Comparison of ENCODE assay signal across 8 cellular contexts in the genomic region with DNA sequence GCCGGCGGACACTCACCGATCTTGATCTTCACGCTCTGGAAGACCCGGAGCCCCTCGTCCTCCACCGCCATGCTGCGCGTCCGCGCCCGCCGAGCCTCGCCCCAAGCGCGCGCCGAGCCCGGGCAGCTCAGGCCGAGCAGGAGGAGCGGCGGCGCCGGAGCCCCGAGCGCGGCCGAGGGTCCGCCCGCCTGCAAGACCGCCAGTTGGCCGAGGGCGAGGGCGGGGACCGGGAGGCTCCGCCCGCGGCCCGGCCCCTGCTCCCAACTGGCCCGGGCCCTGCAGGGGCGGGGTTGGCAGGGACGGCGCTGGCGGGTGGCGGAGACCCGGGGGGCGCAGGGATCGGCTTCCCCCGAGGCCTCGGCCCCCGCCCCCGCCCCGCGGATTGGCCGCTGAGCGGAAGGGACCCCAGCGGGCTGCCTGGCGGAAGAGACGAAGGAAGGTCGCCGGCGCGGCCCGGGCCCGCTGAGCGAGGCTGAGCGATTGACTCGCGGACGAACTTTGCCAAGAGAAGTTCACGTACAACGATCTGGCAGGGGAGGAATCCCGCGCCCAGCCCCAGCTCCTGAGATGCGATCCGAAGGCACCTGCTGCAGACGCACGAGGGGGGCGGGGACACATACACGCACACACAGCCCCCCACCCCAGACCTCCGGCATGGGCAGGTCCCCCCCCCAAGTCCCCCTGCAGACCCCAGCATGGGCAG. TPM values are rescaled to one million over a fixed set of nuclear protein-coding genes. Genes with fewer than 3 reads are reported as not detected.
DNase-seq lines count a peak whose midpoint lies in the region; ATAC-seq and TF ChIP-seq lines count a peak whose summit lies in the region.

A gene with protein sequence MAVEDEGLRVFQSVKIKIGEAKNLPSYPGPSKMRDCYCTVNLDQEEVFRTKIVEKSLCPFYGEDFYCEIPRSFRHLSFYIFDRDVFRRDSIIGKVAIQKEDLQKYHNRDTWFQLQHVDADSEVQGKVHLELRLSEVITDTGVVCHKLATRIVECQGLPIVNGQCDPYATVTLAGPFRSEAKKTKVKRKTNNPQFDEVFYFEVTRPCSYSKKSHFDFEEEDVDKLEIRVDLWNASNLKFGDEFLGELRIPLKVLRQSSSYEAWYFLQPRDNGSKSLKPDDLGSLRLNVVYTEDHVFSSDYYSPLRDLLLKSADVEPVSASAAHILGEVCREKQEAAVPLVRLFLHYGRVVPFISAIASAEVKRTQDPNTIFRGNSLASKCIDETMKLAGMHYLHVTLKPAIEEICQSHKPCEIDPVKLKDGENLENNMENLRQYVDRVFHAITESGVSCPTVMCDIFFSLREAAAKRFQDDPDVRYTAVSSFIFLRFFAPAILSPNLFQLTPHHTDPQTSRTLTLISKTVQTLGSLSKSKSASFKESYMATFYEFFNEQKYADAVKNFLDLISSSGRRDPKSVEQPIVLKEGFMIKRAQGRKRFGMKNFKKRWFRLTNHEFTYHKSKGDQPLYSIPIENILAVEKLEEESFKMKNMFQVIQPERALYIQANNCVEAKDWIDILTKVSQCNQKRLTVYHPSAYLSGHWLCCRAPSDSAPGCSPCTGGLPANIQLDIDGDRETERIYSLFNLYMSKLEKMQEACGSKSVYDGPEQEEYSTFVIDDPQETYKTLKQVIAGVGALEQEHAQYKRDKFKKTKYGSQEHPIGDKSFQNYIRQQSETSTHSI (minus strand): TSS at position 205 of the 703 bp plus-strand sequence. CDS start 134 bp downstream, at position 71.

- H3K9me3 Mint-ChIP-seq in activated naive CD8-positive, alpha-beta T cell treated with anti-CD3 and anti-CD28 coated beads for 36 hours: no peaks in the 10 kb centered on the region
- peaks cover under 1% of the 10 kb centered on the region for H3K9me3 Mint-ChIP-seq in neural crest cell

- peaks cover 38% of the 10 kb centered on the region for H3K4me1 Mint-ChIP-seq in activated naive CD8-positive, alpha-beta T cell treated with anti-CD3 and anti-CD28 coated beads for 36 hours
- peaks cover 59% of the 10 kb centered on the region for H3K4me1 Mint-ChIP-seq in neural crest cell

- H3K27me3 Mint-ChIP-seq in activated naive CD8-positive, alpha-beta T cell treated with anti-CD3 and anti-CD28 coated beads for 36 hours: no peaks in the 10 kb centered on the region
- H3K27me3 Mint-ChIP-seq in neural crest cell (ENCODE audit: low read depth): no peaks in the 10 kb centered on the region

- H3K27ac Mint-ChIP-seq in activated naive CD8-positive, alpha-beta T cell treated with anti-CD3 and anti-CD28 coated beads for 36 hours: peak within 1 kb of the TSS; percentile 97
- H3K27ac Mint-ChIP-seq in neural crest cell (ENCODE audit: unreplicated experiment): peak within 1 kb of the TSS; percentile 95

- ATAC-seq in GM21360 (IDR thresholded peaks at IDR 0.05; ENCODE audit: unreplicated experiment) (peak; percentile 55), aorta (ENCODE audit: low FRiP score) (peak; percentile 90)

- H3K4me3 ChIP-seq in HL-60 (replicated peaks; ENCODE audit: insufficient read depth, low read length): peak within 1 kb of the TSS; percentile 62
- peak within 1 kb of the TSS; percentile 45 to 79 for H3K4me3 ChIP-seq in aorta (ENCODE audit: low read length in 2 of 2)

- peak within 1 kb of the TSS; percentile 93 for H3K4me3 Mint-ChIP-seq in activated naive CD8-positive, alpha-beta T cell treated with anti-CD3 and anti-CD28 coated beads for 36 hours
- H3K4me3 Mint-ChIP-seq in neural crest cell: peak within 1 kb of the TSS; percentile 97

- no peak for TF ChIP-seq CTCF in HL-60 (IDR thresholded peaks at IDR 0.05; ENCODE audit: insufficient read depth, low read length)
- TF ChIP-seq CTCF in RWPE1 (conservative IDR thresholded peaks at IDR 0.05; ENCODE audit: low read depth): no peak
- TF ChIP-seq CTCF in neural crest cell (conservative IDR thresholded peaks at IDR 0.05): no peak

- 0% methylated on average over 71 to 81 of the region's 81 CpGs for WGBS in aorta, 2 donors

- peaks cover 13% of the 10 kb centered on the region for H3K36me3 Mint-ChIP-seq in activated naive CD8-positive, alpha-beta T cell treated with anti-CD3 and anti-CD28 coated beads for 36 hours
- H3K36me3 Mint-ChIP-seq in neural crest cell (ENCODE audit: low read depth): no peaks in the 10 kb centered on the region

- POLR2A ChIA-PET in RWPE1 (lab: Yijun Ruan, JAX; ENCODE audit: low non-redundant PET): no interaction called here

- H3K27ac ChIP-seq in HL-60 (replicated peaks): peak within 1 kb of the TSS; percentile 78
- peak within 1 kb of the TSS; percentile 87 for H3K27ac ChIP-seq in RWPE1
- H3K27ac ChIP-seq in aorta (ENCODE audit: low read depth in 1 of 2, low read length in 2 of 2): peak within 1 kb of the TSS in 1 of 2 donors; percentile 38

- no peaks in the 10 kb centered on the region for H3K36me3 ChIP-seq in aorta (ENCODE audit: control insufficient read depth in 1 of 2, insufficient read depth in 2 of 2, low read length in 1 of 2)

- H3K9me3 ChIP-seq in aorta (ENCODE audit: control insufficient read depth, low read length): no peaks in the 10 kb centered on the region

- H3K4me1 ChIP-seq in aorta (ENCODE audit: control insufficient read depth in 1 of 2, insufficient read depth in 2 of 2, low read length in 2 of 2): no peaks in the 10 kb centered on the region

- CTCF ChIA-PET in RWPE1 (lab: Yijun Ruan, JAX): interaction anchor here (0.5 kb wide), 1 partner anchor 17 kb away, joined by 3 read pairs; no protein-coding TSS in a partner anchor

- H3K27me3 ChIP-seq in HL-60 (ENCODE audit: insufficient read depth, poor library complexity, severe bottlenecking) (no peaks in the 10 kb centered on the region), aorta (ENCODE audit: control insufficient read depth in 1 of 2, insufficient read depth in 2 of 2, low read length in 1 of 2) (no peaks in the 10 kb centered on the region)

- intact Hi-C loops in aorta (cut with DNase I): loop anchor here in 1 of 2 donors (5.0 kb wide), 2 partner anchors 65 to 105 kb away; no protein-coding TSS in a partner anchor

- DNase-seq in DMS53 (lab: John Stamatoyannopoulos, UW): peak; percentile 77
- peak in 1 of 2 experiments; percentile 73 for DNase-seq in HL-60 (ENCODE audit: low read depth in 1 of 2, low spot score in 1 of 2)
- DNase-seq in RWPE1 (ENCODE audit: low spot score): peak; percentile 75
- DNase-seq in activated naive CD8-positive, alpha-beta T cell treated with anti-CD3 and anti-CD28 coated beads for 36 hours: peak; percentile 83
- peak; percentile 79 for DNase-seq in globus pallidus (ENCODE audit: low spot score)
- DNase-seq in neural crest cell (ENCODE audit: low read depth, low spot score): peak; percentile 70
- DNase-seq in aorta: peak; percentile 87 to 92

RNA-seq across cellular contexts. Expression of the gene that starts here (rescaled TPM):
- 10 to 100 TPM; 25.6 to 26.5 TPM for total RNA-seq in activated naive CD8-positive, alpha-beta T cell treated with anti-CD3 and anti-CD28 coated beads for 36 hours
- total RNA-seq in neural crest cell (29.5 and 31.5 TPM in 2 replicates), aorta (10 to 100 TPM; 34.8 to 42.3 TPM)
- 10 to 100 TPM in 1 of 2 donors, 1 to 10 TPM in 1; 8.1 to 23.0 TPM for polyA plus RNA-seq in aorta
